ENCODE assay signal across 9 cellular contexts in the genomic region with DNA sequence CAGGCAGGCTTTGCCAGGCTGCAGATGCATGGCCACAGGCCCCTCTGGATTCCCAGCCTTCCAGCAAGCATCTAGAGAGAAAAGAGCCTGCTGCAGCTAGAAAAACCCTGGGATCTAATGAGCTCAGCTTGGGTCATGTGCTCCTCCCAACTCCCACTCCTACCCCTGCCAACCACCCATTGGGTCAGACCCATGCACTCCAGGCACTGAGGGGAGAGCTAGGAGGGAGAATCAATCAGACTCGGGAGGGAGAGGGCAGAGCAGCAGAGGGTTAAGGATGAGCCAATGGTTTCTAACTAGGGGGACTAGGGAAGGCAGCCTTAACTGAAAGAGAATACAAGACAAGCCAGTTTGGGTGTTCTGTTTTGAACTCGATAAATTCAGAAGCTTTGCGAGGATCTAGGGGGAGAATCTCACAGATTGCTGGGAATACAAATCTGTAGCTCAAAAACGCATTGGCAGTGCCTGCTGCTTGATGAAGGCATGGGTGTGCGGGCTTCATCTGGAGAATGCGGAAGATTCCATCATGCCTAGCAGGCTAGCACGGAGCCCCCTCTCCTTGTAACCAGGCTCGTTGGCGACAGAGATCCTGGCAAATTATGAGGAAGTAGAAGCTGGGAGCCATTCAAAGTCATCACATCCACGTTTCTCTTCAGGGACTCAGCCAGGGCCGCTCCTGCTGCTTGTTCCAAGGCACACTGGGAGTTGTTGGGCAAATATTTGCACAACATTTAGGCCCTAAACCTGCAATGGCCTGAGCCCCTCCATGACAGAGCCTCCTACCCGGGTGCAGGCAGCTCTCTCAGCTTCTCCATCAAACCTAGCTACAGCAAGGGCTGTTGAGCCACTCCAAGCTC. TPM values are rescaled to one million over a fixed set of nuclear protein-coding genes. Genes with fewer than 3 reads are reported as not detected.
A peak's percentile ranks its signal among the peaks of the same experiment; 100 is the strongest.
DNase-seq lines count a peak whose midpoint lies in the region; ATAC-seq and TF ChIP-seq lines count a peak whose summit lies in the region.
"Had no signal": no experiment of that assay in that cellular context is flagged by ENCODE, and none has a peak within 500 bp of the region (broad histone marks: within the 10 kb centered on the region; RNA-seq: fewer than 3 reads in every experiment).

No MANE protein-coding gene starts in this region.

- ATAC-seq in GM21515 (IDR thresholded peaks at IDR 0.05; ENCODE audit: unreplicated experiment), result no peak

- in situ Hi-C loops in GM13976 (cut with MboI; ENCODE audit: low sequenced_read_pairs, unreplicated experiment), result no loop called here

- H3K27me3 Mint-ChIP-seq in CD14-positive monocyte (ENCODE audit: low read depth in 3 of 3) (peaks cover 0 to 6% (median 2%) of the 10 kb centered on the region in 3 donors), chondrocyte (ENCODE audit: low read depth) (no peaks in the 10 kb centered on the region), nephron progenitor cell (ENCODE audit: low read depth, poor library complexity) (peaks cover 3% of the 10 kb centered on the region)

- DNase-seq in CD14-positive monocyte (ENCODE audit: low spot score) (no peak), MV-4-11 (lab: John Stamatoyannopoulos, UW) (peak; percentile 35), chondrocyte (ENCODE audit: low spot score) (no peak), nephron progenitor cell (no peak), NCI-H524 treated with DMSO at 0.1 percent for 48 hours (lab: John Stamatoyannopoulos, UW) (no peak), GM13976 (ENCODE audit: low spot score) (no peak), HPDE6-E6E7 (ENCODE audit: extremely low spot score) (no peak)
- DNase-seq: cerebellar nuclear complex had no signal

- H3K4me1 Mint-ChIP-seq in CD14-positive monocyte (peaks cover 87% of the 10 kb centered on the region), chondrocyte (ENCODE audit: low read depth) (peaks cover 52% of the 10 kb centered on the region), nephron progenitor cell (peaks cover 65% of the 10 kb centered on the region)

- H3K27ac Mint-ChIP-seq in CD14-positive monocyte, result peak overlapping the region; percentile 95 to 100 (median 99)
- H3K27ac Mint-ChIP-seq in chondrocyte (ENCODE audit: unreplicated experiment), result peak overlapping the region; percentile 96
- H3K27ac Mint-ChIP-seq in nephron progenitor cell, result peak overlapping the region; percentile 69

- H3K9me3 Mint-ChIP-seq in CD14-positive monocyte (peaks cover 0 to 3% (median 0%) of the 10 kb centered on the region in 7 donors), chondrocyte (ENCODE audit: low read depth) (no peaks in the 10 kb centered on the region), nephron progenitor cell (no peaks in the 10 kb centered on the region)

- intact Hi-C loops in CD14-positive monocyte (cut with micrococcal nuclease), result loop anchor here (5.0 kb wide), 2 partner anchors 42 to 153 kb away; no protein-coding TSS in a partner anchor

- TF ChIP-seq CTCF in CD14-positive monocyte (IDR thresholded peaks at IDR 0.05), result no peak
- TF ChIP-seq CTCF in chondrocyte (IDR thresholded peaks at IDR 0.05), result no peak
- TF ChIP-seq CTCF in nephron progenitor cell (IDR thresholded peaks at IDR 0.05), result no peak
- no peak for TF ChIP-seq CTCF in GM13976 (IDR thresholded peaks at IDR 0.05; ENCODE audit: borderline replicate concordance, control extremely low read depth, extremely low read depth, insufficient read depth, missing control alignments)

- H3K4me3 Mint-ChIP-seq in CD14-positive monocyte (peak overlapping the region in 1 of 2 donors; percentile 27), chondrocyte (ENCODE audit: unreplicated experiment) (no peak overlapping the region), nephron progenitor cell (no peak overlapping the region)

- H3K36me3 Mint-ChIP-seq in CD14-positive monocyte (peaks cover 2 to 9% of the 10 kb centered on the region in 2 donors), chondrocyte (ENCODE audit: low read depth) (peaks cover 2% of the 10 kb centered on the region), nephron progenitor cell (ENCODE audit: low read depth) (no peaks in the 10 kb centered on the region)

RNA-seq across cellular contexts. Expression of gene VCPKMT, which starts 56.4 kb away (rescaled TPM):
- polyA plus RNA-seq in CD14-positive monocyte, result 1 to 10 TPM; 3.4 to 3.5 TPM
- total RNA-seq in chondrocyte, result 9.3 to 10.4 TPM (median 9.7 TPM) in 3 replicates
